ENCODE assay signal across 8 cellular contexts in the genomic region with DNA sequence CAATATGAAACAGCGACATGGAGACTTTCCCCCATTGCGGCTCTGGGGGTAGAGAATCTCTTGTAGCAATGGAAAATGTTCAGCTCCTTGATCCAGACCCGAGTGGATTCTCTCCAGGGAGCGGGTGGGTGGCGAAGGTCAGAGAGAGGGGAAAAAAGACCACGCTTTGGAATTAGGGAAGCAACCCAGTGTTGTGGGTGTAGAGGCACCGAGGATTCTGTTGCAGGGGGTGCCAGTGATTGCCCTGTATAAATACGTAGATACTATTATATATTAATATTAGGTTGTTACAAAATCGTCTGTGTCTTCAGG.
DNase-seq lines count a peak whose midpoint lies in the region; ATAC-seq and TF ChIP-seq lines count a peak whose summit lies in the region.

No MANE protein-coding gene starts in this region.

- peak overlapping the region; percentile 99 for H3K27ac ChIP-seq in suprapubic skin

- H3K4me1 ChIP-seq in suprapubic skin: peaks cover 18% of the 10 kb centered on the region

- peak overlapping the region; percentile 99 for H3K4me3 Mint-ChIP-seq in activated naive CD4-positive, alpha-beta T cell treated with anti-CD3 and anti-CD28 coated beads for 36 hours
- H3K4me3 Mint-ChIP-seq in activated naive CD8-positive, alpha-beta T cell: peak overlapping the region; percentile 98
- peak overlapping the region; percentile 96 to 100 (median 98) for H3K4me3 Mint-ChIP-seq in immature natural killer cell

- peak overlapping the region; percentile 70 for H3K4me3 ChIP-seq in suprapubic skin

- no peaks in the 10 kb centered on the region for H3K36me3 ChIP-seq in suprapubic skin

- intact Hi-C loops in activated naive CD4-positive, alpha-beta T cell treated with anti-CD3 and anti-CD28 coated beads for 36 hours (cut with micrococcal nuclease): loop anchor here (1.0 kb wide), 4 partner anchors 145 to 395 kb away; no protein-coding TSS in a partner anchor

- no peak for TF ChIP-seq EP300 in suprapubic skin (IDR thresholded peaks at IDR 0.05)

- no peaks in the 10 kb centered on the region for H3K9me3 Mint-ChIP-seq in activated naive CD4-positive, alpha-beta T cell treated with anti-CD3 and anti-CD28 coated beads for 36 hours
- no peaks in the 10 kb centered on the region for H3K9me3 Mint-ChIP-seq in activated naive CD8-positive, alpha-beta T cell (ENCODE audit: low read depth)
- no peaks in the 10 kb centered on the region for H3K9me3 Mint-ChIP-seq in immature natural killer cell

- under 1% methylated on average over 9 of the region's 9 CpGs for WGBS in suprapubic skin

- H3K9me3 ChIP-seq in suprapubic skin: no peaks in the 10 kb centered on the region

- H3K27me3 ChIP-seq in suprapubic skin: no peaks in the 10 kb centered on the region

- TF ChIP-seq POLR2A in suprapubic skin (IDR thresholded peaks at IDR 0.05): no peak

- no peak for TF ChIP-seq CTCF in suprapubic skin (IDR thresholded peaks at IDR 0.05)

- H3K4me1 Mint-ChIP-seq in activated naive CD4-positive, alpha-beta T cell treated with anti-CD3 and anti-CD28 coated beads for 36 hours (ENCODE audit: low read depth): peaks cover 59% of the 10 kb centered on the region
- peaks cover 56% of the 10 kb centered on the region for H3K4me1 Mint-ChIP-seq in activated naive CD8-positive, alpha-beta T cell (ENCODE audit: low read depth)
- H3K4me1 Mint-ChIP-seq in immature natural killer cell: peaks cover 20 to 28% of the 10 kb centered on the region in 2 donors

- no peak for DNase-seq in activated naive CD4-positive, alpha-beta T cell treated with anti-CD3 and anti-CD28 coated beads for 36 hours
- no peak for DNase-seq in activated naive CD4-positive, alpha-beta T cell treated with anti-CD3 and anti-CD28 coated beads, Interleukin-2, amount 50 U/mL, for 16 hours
- no peak for DNase-seq in immature natural killer cell
- DNase-seq in suprapubic skin (ENCODE audit: low spot score in 2 of 2): peak in 1 of 2 donors; percentile 71
- DNase-seq in GM19240 (ENCODE audit: insufficient read length, low spot score): no peak
- no peak for DNase-seq in mucosa of gallbladder (ENCODE audit: low spot score)

- ATAC-seq in HG02763 (IDR thresholded peaks at IDR 0.05; ENCODE audit: unreplicated experiment): no peak

- no peaks in the 10 kb centered on the region for H3K27me3 Mint-ChIP-seq in activated naive CD4-positive, alpha-beta T cell treated with anti-CD3 and anti-CD28 coated beads for 36 hours (ENCODE audit: low read depth)
- no peaks in the 10 kb centered on the region for H3K27me3 Mint-ChIP-seq in activated naive CD8-positive, alpha-beta T cell
- H3K27me3 Mint-ChIP-seq in immature natural killer cell (ENCODE audit: low read depth in 3 of 3): peaks cover 18 to 25% (median 20%) of the 10 kb centered on the region in 3 donors

- H3K36me3 Mint-ChIP-seq in activated naive CD4-positive, alpha-beta T cell treated with anti-CD3 and anti-CD28 coated beads for 36 hours (ENCODE audit: low read depth): peaks cover 3% of the 10 kb centered on the region
- no peaks in the 10 kb centered on the region for H3K36me3 Mint-ChIP-seq in activated naive CD8-positive, alpha-beta T cell
- no peaks in the 10 kb centered on the region for H3K36me3 Mint-ChIP-seq in immature natural killer cell

- peak overlapping the region; percentile 100 for H3K27ac Mint-ChIP-seq in activated naive CD4-positive, alpha-beta T cell treated with anti-CD3 and anti-CD28 coated beads for 36 hours
- H3K27ac Mint-ChIP-seq in activated naive CD8-positive, alpha-beta T cell: peak overlapping the region; percentile 100
- peak overlapping the region; percentile 98 to 100 (median 100) for H3K27ac Mint-ChIP-seq in immature natural killer cell

- CTCF ChIA-PET in activated naive CD4-positive, alpha-beta T cell treated with anti-CD3 and anti-CD28 coated beads for 36 hours (lab: Charles Lee): interaction anchor here (0.6 to 1.8 kb wide), 8 partner anchors 131 to 394 kb away, joined by 3 to 18 read pairs (median 3); no protein-coding TSS in a partner anchor
